ENCODE assay signal across 1 cellular context in the genomic region with DNA sequence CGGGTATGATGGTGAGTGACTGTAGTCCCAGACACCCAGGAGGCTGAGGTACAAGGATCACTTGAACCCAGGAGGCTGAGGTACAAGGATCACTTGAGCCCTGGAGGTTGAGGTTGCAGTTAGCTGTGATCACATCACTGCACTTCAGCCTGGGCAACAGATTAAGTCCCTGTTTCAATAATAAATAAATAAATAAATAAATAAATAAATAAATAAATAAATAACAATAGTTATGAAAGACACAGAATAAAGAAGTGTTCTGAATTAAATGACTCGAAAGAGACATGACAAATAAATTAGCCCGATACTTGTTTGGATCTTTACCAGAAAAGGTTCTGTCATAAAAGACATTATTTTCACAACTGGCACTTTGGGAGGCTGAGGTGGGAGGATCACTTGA.
TF ChIP-seq lines count a peak whose summit lies in the region.

No MANE protein-coding gene starts in this region.

TF ChIP-seq in HEK293, 187 proteins besides CTCF, POLR2A, EP300 and RAD21 (continued from another document):
- TF ChIP-seq, protein P1, sequence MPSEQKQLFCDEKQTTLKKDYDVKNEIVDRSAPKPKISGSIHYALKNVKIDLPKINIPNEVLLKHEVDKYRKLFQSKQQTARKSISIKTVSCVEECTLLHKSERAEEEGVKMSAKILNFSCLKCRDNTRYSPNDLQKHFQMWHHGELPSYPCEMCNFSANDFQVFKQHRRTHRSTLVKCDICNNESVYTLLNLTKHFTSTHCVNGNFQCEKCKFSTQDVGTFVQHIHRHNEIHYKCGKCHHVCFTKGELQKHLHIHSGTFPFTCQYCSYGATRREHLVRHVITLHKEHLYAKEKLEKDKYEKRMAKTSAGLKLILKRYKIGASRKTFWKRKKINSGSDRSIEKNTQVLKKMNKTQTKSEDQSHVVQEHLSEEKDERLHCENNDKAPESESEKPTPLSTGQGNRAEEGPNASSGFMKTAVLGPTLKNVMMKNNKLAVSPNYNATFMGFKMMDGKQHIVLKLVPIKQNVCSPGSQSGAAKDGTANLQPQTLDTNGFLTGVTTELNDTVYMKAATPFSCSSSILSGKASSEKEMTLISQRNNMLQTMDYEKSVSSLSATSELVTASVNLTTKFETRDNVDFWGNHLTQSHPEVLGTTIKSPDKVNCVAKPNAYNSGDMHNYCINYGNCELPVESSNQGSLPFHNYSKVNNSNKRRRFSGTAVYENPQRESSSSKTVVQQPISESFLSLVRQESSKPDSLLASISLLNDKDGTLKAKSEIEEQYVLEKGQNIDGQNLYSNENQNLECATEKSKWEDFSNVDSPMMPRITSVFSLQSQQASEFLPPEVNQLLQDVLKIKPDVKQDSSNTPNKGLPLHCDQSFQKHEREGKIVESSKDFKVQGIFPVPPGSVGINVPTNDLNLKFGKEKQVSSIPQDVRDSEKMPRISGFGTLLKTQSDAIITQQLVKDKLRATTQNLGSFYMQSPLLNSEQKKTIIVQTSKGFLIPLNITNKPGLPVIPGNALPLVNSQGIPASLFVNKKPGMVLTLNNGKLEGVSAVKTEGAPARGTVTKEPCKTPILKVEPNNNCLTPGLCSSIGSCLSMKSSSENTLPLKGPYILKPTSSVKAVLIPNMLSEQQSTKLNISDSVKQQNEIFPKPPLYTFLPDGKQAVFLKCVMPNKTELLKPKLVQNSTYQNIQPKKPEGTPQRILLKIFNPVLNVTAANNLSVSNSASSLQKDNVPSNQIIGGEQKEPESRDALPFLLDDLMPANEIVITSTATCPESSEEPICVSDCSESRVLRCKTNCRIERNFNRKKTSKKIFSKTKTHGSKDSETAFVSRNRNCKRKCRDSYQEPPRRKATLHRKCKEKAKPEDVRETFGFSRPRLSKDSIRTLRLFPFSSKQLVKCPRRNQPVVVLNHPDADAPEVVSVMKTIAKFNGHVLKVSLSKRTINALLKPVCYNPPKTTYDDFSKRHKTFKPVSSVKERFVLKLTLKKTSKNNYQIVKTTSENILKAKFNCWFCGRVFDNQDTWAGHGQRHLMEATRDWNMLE (tag by site-specific recombination; conservative IDR thresholded peaks at IDR 0.05; ENCODE audit: low read depth) = peak; percentile 73
- 0 out of 2 replicates have a peak, but pooled peaks have one; percentile 35 for TF ChIP-seq ZNF266 (tag by site-specific recombination; IDR thresholded peaks at IDR 0.05; ENCODE audit: low read depth)
- TF ChIP-seq ZNF623 (tag by site-specific recombination; IDR thresholded peaks at IDR 0.05) = peak; percentile 53
- TF ChIP-seq ZNF654 (tag by site-specific recombination; IDR thresholded peaks at IDR 0.05; ENCODE audit: low read depth) = peak; percentile 17; the same call in 1 of the 2 replicates
- peak; percentile 83; the same call in 1 of the 2 replicates for TF ChIP-seq ZNF394 (tag by site-specific recombination; IDR thresholded peaks at IDR 0.05; ENCODE audit: borderline replicate concordance)
- TF ChIP-seq ZNF561 (tag by site-specific recombination; IDR thresholded peaks at IDR 0.05; ENCODE audit: borderline replicate concordance) = no peak
- 0 out of 2 replicates have a peak, but pooled peaks have one; percentile 42 for TF ChIP-seq ZNF433 (tag by site-specific recombination; IDR thresholded peaks at IDR 0.05; ENCODE audit: low read depth)
- TF ChIP-seq, protein P2, sequence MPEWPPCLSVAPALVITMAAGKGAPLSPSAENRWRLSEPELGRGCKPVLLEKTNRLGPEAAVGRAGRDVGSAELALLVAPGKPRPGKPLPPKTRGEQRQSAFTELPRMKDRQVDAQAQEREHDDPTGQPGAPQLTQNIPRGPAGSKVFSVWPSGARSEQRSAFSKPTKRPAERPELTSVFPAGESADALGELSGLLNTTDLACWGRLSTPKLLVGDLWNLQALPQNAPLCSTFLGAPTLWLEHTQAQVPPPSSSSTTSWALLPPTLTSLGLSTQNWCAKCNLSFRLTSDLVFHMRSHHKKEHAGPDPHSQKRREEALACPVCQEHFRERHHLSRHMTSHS (tag by site-specific recombination; IDR thresholded peaks at IDR 0.05) = no peak
- peak; percentile 65; the same call in 1 of the 2 replicates for TF ChIP-seq ZNF140 (tag by site-specific recombination; IDR thresholded peaks at IDR 0.05)
- no peak for TF ChIP-seq GLIS2 (tag by site-specific recombination; IDR thresholded peaks at IDR 0.05)
- TF ChIP-seq ZNF426 (tag by site-specific recombination; IDR thresholded peaks at IDR 0.05) = peak; percentile 67
- peak; percentile 61 for TF ChIP-seq ZNF555 (tag by site-specific recombination; conservative IDR thresholded peaks at IDR 0.05)
- 0 out of 2 replicates have a peak, but pooled peaks have one; percentile 8 for TF ChIP-seq ZNF138 (tag by site-specific recombination; IDR thresholded peaks at IDR 0.05; ENCODE audit: borderline replicate concordance)
- TF ChIP-seq, protein P3, sequence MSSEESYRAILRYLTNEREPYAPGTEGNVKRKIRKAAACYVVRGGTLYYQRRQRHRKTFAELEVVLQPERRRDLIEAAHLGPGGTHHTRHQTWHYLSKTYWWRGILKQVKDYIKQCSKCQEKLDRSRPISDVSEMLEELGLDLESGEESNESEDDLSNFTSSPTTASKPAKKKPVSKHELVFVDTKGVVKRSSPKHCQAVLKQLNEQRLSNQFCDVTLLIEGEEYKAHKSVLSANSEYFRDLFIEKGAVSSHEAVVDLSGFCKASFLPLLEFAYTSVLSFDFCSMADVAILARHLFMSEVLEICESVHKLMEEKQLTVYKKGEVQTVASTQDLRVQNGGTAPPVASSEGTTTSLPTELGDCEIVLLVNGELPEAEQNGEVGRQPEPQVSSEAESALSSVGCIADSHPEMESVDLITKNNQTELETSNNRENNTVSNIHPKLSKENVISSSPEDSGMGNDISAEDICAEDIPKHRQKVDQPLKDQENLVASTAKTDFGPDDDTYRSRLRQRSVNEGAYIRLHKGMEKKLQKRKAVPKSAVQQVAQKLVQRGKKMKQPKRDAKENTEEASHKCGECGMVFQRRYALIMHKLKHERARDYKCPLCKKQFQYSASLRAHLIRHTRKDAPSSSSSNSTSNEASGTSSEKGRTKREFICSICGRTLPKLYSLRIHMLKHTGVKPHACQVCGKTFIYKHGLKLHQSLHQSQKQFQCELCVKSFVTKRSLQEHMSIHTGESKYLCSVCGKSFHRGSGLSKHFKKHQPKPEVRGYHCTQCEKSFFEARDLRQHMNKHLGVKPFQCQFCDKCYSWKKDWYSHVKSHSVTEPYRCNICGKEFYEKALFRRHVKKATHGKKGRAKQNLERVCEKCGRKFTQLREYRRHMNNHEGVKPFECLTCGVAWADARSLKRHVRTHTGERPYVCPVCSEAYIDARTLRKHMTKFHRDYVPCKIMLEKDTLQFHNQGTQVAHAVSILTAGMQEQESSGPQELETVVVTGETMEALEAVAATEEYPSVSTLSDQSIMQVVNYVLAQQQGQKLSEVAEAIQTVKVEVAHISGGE (tag by site-specific recombination; conservative IDR thresholded peaks at IDR 0.05; ENCODE audit: low read depth) = peak; percentile 57
- no peak for TF ChIP-seq ZNF747 (tag by site-specific recombination; IDR thresholded peaks at IDR 0.05)
- TF ChIP-seq ZNF560 (tag by site-specific recombination; IDR thresholded peaks at IDR 0.05; ENCODE audit: borderline replicate concordance) = 0 out of 2 replicates have a peak, but pooled peaks have one; percentile 10
